Comparison of ENCODE assay signal across 8 cellular contexts in the genomic region with DNA sequence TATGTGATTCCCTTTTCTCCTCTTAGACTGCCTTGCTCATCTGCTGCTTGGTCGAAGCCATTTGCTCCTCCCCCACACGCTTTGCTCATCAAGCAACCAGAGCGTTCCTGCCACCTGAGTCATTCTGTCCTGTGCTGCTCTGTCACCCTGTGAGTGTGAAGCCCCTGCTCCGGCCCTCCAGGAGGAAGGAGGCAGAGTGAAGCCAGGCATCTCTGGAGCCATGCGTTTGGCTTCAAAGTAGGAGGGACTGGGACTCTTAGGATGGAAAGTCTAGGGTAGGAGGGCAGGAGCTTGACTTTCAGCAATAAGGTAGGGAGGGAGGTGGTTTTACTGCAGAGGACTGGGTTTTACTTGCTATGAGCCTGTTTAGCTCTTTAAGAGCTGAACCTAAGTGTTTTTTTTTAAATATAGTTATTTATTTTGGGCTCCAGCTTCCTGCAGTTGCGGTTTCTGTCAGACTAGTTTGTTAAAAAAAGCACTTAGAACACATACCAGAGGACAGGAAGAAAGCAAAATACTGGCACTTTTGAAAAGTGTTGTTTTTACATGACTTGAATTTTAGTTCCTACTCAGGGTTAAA.
DNase-seq lines count a peak whose midpoint lies in the region; ATAC-seq and TF ChIP-seq lines count a peak whose summit lies in the region.

No MANE protein-coding gene starts in this region.

- H3K9me3 ChIP-seq in DND-41 (ENCODE audit: insufficient read depth, low read length, severe bottlenecking), result no peaks in the 10 kb centered on the region
- H3K9me3 ChIP-seq in HUES6 (ENCODE audit: control insufficient read depth, insufficient read depth, low read depth, low read length), result no peaks in the 10 kb centered on the region
- H3K9me3 ChIP-seq in mucosa of descending colon, result no peaks in the 10 kb centered on the region

- DNase-seq in DND-41, result peak; percentile 60
- DNase-seq in activated CD4-positive, CD25-positive, alpha-beta regulatory T cell (lab: John Stamatoyannopoulos, UW), result peak; percentile 25 to 48 (median 36)
- no peak for DNase-seq in chondrocyte (ENCODE audit: low spot score)
- DNase-seq in mucosa of descending colon, result peak; percentile 49 to 69 (median 62)
- peak; percentile 51 for DNase-seq in stimulated activated CD8-positive, alpha-beta memory T cell treated with anti-CD3 and anti-CD28 coated beads, Interleukin-7, amount 100 ng/mL, for 24 hours (ENCODE audit: low read depth)
- DNase-seq in NCI-H774 (lab: John Stamatoyannopoulos, UW), result no peak

- peak overlapping the region; percentile 100 for H3K27ac Mint-ChIP-seq in chondrocyte (ENCODE audit: unreplicated experiment)

- peak overlapping the region; percentile 62 for H2AFZ ChIP-seq in DND-41 (ENCODE audit: low read depth, low read length)

- H3K4me3 Mint-ChIP-seq in chondrocyte (ENCODE audit: unreplicated experiment), result peak overlapping the region; percentile 53

- H3K4me1 ChIP-seq in DND-41 (ENCODE audit: insufficient read depth, low read length) (peaks cover 26% of the 10 kb centered on the region), HUES6 (ENCODE audit: control insufficient read depth, insufficient read depth, low read length) (peaks cover 34% of the 10 kb centered on the region), mucosa of descending colon (ENCODE audit: low read depth) (peaks cover 5% of the 10 kb centered on the region)

- no peaks in the 10 kb centered on the region for H3K27me3 ChIP-seq in DND-41 (ENCODE audit: insufficient read depth, low read length, poor library complexity)
- H3K27me3 ChIP-seq in HUES6 (ENCODE audit: control insufficient read depth, insufficient read depth, low read length), result no peaks in the 10 kb centered on the region

- peak; percentile 84 for ATAC-seq in DND-41 (ENCODE audit: insufficient read depth, low read depth)
- ATAC-seq in GM21528 (IDR thresholded peaks at IDR 0.05; ENCODE audit: low FRiP score, unreplicated experiment), result peak; percentile 93
- peak; percentile 83 for ATAC-seq in mucosa of descending colon

- H3K4me3 ChIP-seq in DND-41 (ENCODE audit: low read depth in 1 of 2, low read length in 2 of 2), result peak overlapping the region in 1 of 2 experiments; percentile 44; a peak in 2 of 4 replicates
- no peak overlapping the region for H3K4me3 ChIP-seq in HUES6 (ENCODE audit: low read depth, low read length)
- no peak overlapping the region for H3K4me3 ChIP-seq in mucosa of descending colon

- peaks cover 4% of the 10 kb centered on the region for H3K27me3 Mint-ChIP-seq in chondrocyte (ENCODE audit: low read depth)

- no peak for TF ChIP-seq CTCF in DND-41 (IDR thresholded peaks at IDR 0.05; ENCODE audit: borderline replicate concordance, extremely low read depth, low read length, poor library complexity, severe bottlenecking)
- no peak for TF ChIP-seq CTCF in chondrocyte (IDR thresholded peaks at IDR 0.05)
- no peak for TF ChIP-seq CTCF in mucosa of descending colon (IDR thresholded peaks at IDR 0.05)

- H3K4me1 Mint-ChIP-seq in chondrocyte (ENCODE audit: low read depth), result peaks cover 35% of the 10 kb centered on the region

- no peaks in the 10 kb centered on the region for H3K79me2 ChIP-seq in DND-41 (ENCODE audit: insufficient read depth, low read length)

- H3K9me3 Mint-ChIP-seq in chondrocyte (ENCODE audit: low read depth), result no peaks in the 10 kb centered on the region

- no peaks in the 10 kb centered on the region for H3K36me3 ChIP-seq in DND-41 (ENCODE audit: insufficient read depth, low read length)
- no peaks in the 10 kb centered on the region for H3K36me3 ChIP-seq in HUES6 (ENCODE audit: control insufficient read depth, insufficient read depth, low read length)
- no peaks in the 10 kb centered on the region for H3K36me3 ChIP-seq in mucosa of descending colon (ENCODE audit: low read depth)

- no peaks in the 10 kb centered on the region for H3K36me3 Mint-ChIP-seq in chondrocyte (ENCODE audit: low read depth)

- H3K4me2 ChIP-seq in DND-41 (ENCODE audit: insufficient read depth, low read length), result peak overlapping the region; percentile 64

- H3K9ac ChIP-seq in DND-41 (ENCODE audit: low read depth, low read length), result peak overlapping the region; percentile 30
- no peak overlapping the region for H3K9ac ChIP-seq in HUES6 (ENCODE audit: low read length)

- intact Hi-C loops in mucosa of descending colon (cut with DNase I, micrococcal nuclease), result no loop called here

- no peaks in the 10 kb centered on the region for H4K20me1 ChIP-seq in DND-41 (ENCODE audit: insufficient read depth, low read length)

- H3K27ac ChIP-seq in DND-41 (ENCODE audit: low read length) (peak overlapping the region; percentile 74), HUES6 (ENCODE audit: low read depth, low read length) (peak overlapping the region; percentile 54; the same call in 1 of the 2 replicates)

Comparison
In these comparisons a context has a peak if more than half of its experiments do, and no peak if none do; other contexts are left out.
1. DNase-seq: peak in DND-41 (single experiment), activated CD4-positive, CD25-positive, alpha-beta regulatory T cell (4 of 4), mucosa of descending colon (3 of 3) and stimulated activated CD8-positive, alpha-beta memory T cell treated with anti-CD3 and anti-CD28 coated beads, Interleukin-7, amount 100 ng/mL, for 24 hours (single experiment); none in chondrocyte (single experiment) and NCI-H774 (single experiment).
2. Peak in every context shown above with its lines, with median percentiles within 50 percentile points of each other: ATAC-seq.